In the genomic region with DNA sequence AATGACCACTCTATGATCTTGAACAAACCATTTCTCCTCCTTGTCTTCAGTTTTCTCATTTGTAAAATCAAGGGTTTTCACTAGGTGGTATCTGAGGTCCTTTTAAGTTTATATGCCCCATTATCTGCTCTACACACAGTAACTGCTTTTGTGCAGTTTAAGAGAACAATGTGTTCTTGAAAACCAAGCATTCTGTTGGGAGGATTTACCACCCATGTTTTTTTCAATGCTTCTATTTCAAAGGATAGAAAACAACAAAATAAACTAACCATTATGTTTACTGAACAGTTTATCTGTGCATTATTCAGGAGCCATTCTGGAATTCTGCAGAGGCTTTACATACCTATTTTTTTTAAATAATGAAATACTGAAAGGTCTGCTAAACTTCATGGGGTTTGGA, we compare ENCODE assay signal across 11 cellular contexts.
"Had no signal": no experiment of that assay in that cellular context is flagged by ENCODE, and none has a peak within 500 bp of the region (broad histone marks: within the 10 kb centered on the region; RNA-seq: fewer than 3 reads in every experiment).

No MANE protein-coding gene starts in this region.

- H3K27ac ChIP-seq: GM23248 had no signal

- H3K4me1 Mint-ChIP-seq: GM23338, H9 had no signal

- ATAC-seq: GM23338, HCT116 had no signal

- H3K4me3 ChIP-seq: GM23248, GM23338, HAP-1 had no signal

- H3K9me3 Mint-ChIP-seq: GM23338, HFFc6 had no signal

- H3K9me3 ChIP-seq: HAP-1 had no signal

- H3K36me3 ChIP-seq: HAP-1 had no signal

- H3K4me3 Mint-ChIP-seq: GM23338, H9, HFFc6 had no signal

- H3K4me2 ChIP-seq: GM23338 had no signal

- FAIRE-seq: H1, H54 had no signal

- DNase-seq: GM23248, GOT3, H7, H9, HCEC 1CT, HFFc6 had no signal

- H3K27ac Mint-ChIP-seq: GM23338, H9, HFFc6 had no signal

- H2AFZ ChIP-seq: GM23248, GM23338 had no signal

- H3K4me1 ChIP-seq: HAP-1 had no signal

- H3K9ac ChIP-seq: GM23248 had no signal
